ENCODE assay signal across 1 cellular context in genomic region chr13:51542358-51542972, GRCh38.
TF ChIP-seq lines count a peak whose summit lies in the region.

No MANE protein-coding gene starts in this region.

TF ChIP-seq in H1, 55 proteins besides CTCF, POLR2A, EP300 and RAD21 (continued from another document):
- TF ChIP-seq USF2 (IDR thresholded peaks at IDR 0.05; ENCODE audit: low read length): no peak
- TF ChIP-seq SAP30 (IDR thresholded peaks at IDR 0.05; ENCODE audit: insufficient read depth, insufficient replicate concordance, low read length): no peak
- TF ChIP-seq CEBPB (IDR thresholded peaks at IDR 0.05; ENCODE audit: low read depth, low read length): no peak
- no peak for TF ChIP-seq JUN (IDR thresholded peaks at IDR 0.05; ENCODE audit: low read depth, low read length)
- TF ChIP-seq JUND (IDR thresholded peaks at IDR 0.05; ENCODE audit: low read length): no peak
- TF ChIP-seq BCL11A (IDR thresholded peaks at IDR 0.05; ENCODE audit: low read depth in 2 of 2, low read length in 2 of 2): no peak
- TF ChIP-seq SIRT6 (IDR thresholded peaks at IDR 0.05; ENCODE audit: low read length): no peak
- no peak for TF ChIP-seq KDM5A (IDR thresholded peaks at IDR 0.05; ENCODE audit: low read length)
- TF ChIP-seq RFX5 (IDR thresholded peaks at IDR 0.05; ENCODE audit: borderline replicate concordance, low read depth, low read length): no peak
- no peak for TF ChIP-seq KDM1A (IDR thresholded peaks at IDR 0.05; ENCODE audit: borderline replicate concordance, low read length)
- no peak for TF ChIP-seq MAFK (IDR thresholded peaks at IDR 0.05; ENCODE audit: low read depth, low read length)
